Comparison of ENCODE assay signal across 8 cellular contexts in the genomic region with DNA sequence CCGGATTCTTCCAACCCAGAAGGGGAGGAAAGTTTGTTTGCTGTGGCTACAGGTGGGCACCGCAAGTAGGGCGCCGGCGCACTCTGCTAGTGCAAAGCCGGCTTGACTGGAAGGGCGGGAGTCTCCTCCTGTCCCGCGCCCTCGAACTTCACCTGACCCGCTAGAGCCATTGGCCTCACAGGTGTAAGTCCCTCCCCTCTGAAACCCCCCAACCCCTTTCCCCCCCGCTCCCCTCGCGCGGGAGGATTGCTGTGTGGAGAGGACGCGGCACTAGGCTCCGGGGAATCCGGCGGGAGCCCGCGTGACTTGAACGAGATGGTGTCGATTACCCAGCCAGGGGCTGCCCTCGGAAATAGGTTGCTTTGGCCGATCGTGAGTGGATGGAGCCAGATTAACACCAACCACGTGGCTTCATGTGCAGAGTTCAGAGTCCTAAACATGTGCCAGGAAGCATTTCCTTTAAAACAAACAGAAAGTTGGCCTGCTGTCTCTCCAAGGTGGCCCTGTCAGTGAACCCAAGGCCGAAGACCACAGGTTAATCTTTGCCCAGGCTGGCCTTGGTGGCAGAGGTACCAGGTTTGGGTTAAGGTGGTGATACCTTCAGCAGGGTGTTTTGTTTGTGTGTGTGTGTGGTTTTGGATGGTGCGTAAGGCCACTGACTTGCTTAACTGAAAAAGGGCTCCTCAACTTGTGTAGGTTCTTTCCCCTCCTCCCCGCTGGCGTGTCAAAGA. TPM values are rescaled to one million over a fixed set of nuclear protein-coding genes. Genes with fewer than 3 reads are reported as not detected.
DNase-seq lines count a peak whose midpoint lies in the region; ATAC-seq and TF ChIP-seq lines count a peak whose summit lies in the region.

No MANE protein-coding gene starts in this region.

- CTCF ChIA-PET in CD8-positive, alpha-beta T cell (lab: Charles Lee), result interaction anchor here (0.6 to 6.0 kb wide), 37 partner anchors 10 to 198 kb away, joined by 3 to 65 read pairs (median 4); no protein-coding TSS in a partner anchor
- CTCF ChIA-PET in RWPE1 (lab: Yijun Ruan, JAX), result interaction anchor here (0.6 to 1.3 kb wide), 8 partner anchors 10 to 176 kb away, joined by 3 to 5 read pairs (median 3); no protein-coding TSS in a partner anchor

- DNase-seq in CD8-positive, alpha-beta T cell, result peak; percentile 53 to 88 (median 72)
- DNase-seq in activated gamma-delta T cell (lab: John Stamatoyannopoulos, UW) (peak; percentile 71), RWPE1 (ENCODE audit: low spot score) (no peak), HFFc6 (no peak)
- peak; percentile 58 to 70 for DNase-seq in stimulated activated CD4-positive, alpha-beta T cell treated with anti-CD3 and anti-CD28 coated beads, Interleukin-15, amount 100 ng/mL, for 48 hours (ENCODE audit: low read depth in 2 of 2)

- H3K27me3 Mint-ChIP-seq in CD8-positive, alpha-beta T cell (ENCODE audit: low read depth), result no peaks in the 10 kb centered on the region
- peaks cover 47% of the 10 kb centered on the region for H3K27me3 Mint-ChIP-seq in HFFc6 (ENCODE audit: insufficient read depth)

- peaks cover 44% of the 10 kb centered on the region for H3K4me1 ChIP-seq in CD8-positive, alpha-beta T cell (ENCODE audit: insufficient read depth, low read length)
- H3K4me1 ChIP-seq in OCI-LY3 (ENCODE audit: low read length), result peaks cover 15% of the 10 kb centered on the region

- H3K27me3 ChIP-seq in CD8-positive, alpha-beta T cell (ENCODE audit: insufficient read depth, low read length), result no peaks in the 10 kb centered on the region
- H3K27me3 ChIP-seq in OCI-LY3 (ENCODE audit: low read depth, low read length), result 0 out of 2 replicates have a peak, but pooled peaks cover 5% of the 10 kb centered on the region

- H3K27ac Mint-ChIP-seq in CD8-positive, alpha-beta T cell, result peak overlapping the region; percentile 98
- H3K27ac Mint-ChIP-seq in HFFc6, result no peak overlapping the region

- H3K4me1 Mint-ChIP-seq in CD8-positive, alpha-beta T cell (ENCODE audit: low read depth), result peaks cover 61% of the 10 kb centered on the region
- peaks cover 12% of the 10 kb centered on the region; the same call in 1 of the 2 replicates for H3K4me1 Mint-ChIP-seq in HFFc6 (ENCODE audit: low read depth)

- H3K4me3 ChIP-seq in CD8-positive, alpha-beta T cell (ENCODE audit: low read depth, low read length), result peak overlapping the region; percentile 77
- H3K4me3 ChIP-seq in OCI-LY3 (ENCODE audit: low read length), result peak overlapping the region; percentile 80
- H3K4me3 ChIP-seq in iPS-18c (ENCODE audit: insufficient read depth, low read depth, low read length), result peak overlapping the region; percentile 87

- peak overlapping the region; percentile 45; the same call in 1 of the 2 replicates for H2AFZ ChIP-seq in OCI-LY3 (ENCODE audit: low read depth, low read length)

- intact Hi-C loops in CD8-positive, alpha-beta T cell (cut with DNase I, micrococcal nuclease), result loop anchor here (1.0 to 10.0 kb wide), 18 partner anchors 19 to 1373 kb away; partner anchors contain the start of genes CERT1 (in 2 of the 2), POLK (in 2 of the 2), GCNT4 (in 1 of the 2) and TBCA (in 1 of the 2)

- POLR2A ChIA-PET in CD8-positive, alpha-beta T cell (lab: Charles Lee), result interaction anchor here (0.7 to 3.4 kb wide), 21 partner anchors 15 to 680 kb away, joined by 3 to 46 read pairs (median 4); no protein-coding TSS in a partner anchor
- POLR2A ChIA-PET in RWPE1 (lab: Yijun Ruan, JAX; ENCODE audit: low non-redundant PET), result no interaction called here

- H3K4me3 Mint-ChIP-seq in CD8-positive, alpha-beta T cell, result peak overlapping the region; percentile 95
- H3K4me3 Mint-ChIP-seq in HFFc6, result no peak overlapping the region

- no peaks in the 10 kb centered on the region for H3K36me3 ChIP-seq in CD8-positive, alpha-beta T cell (ENCODE audit: insufficient read depth, low read length)
- no peaks in the 10 kb centered on the region for H3K36me3 ChIP-seq in OCI-LY3 (replicated peaks; ENCODE audit: low read depth, low read length)

- H3K9me3 Mint-ChIP-seq in CD8-positive, alpha-beta T cell, result peaks cover 2% of the 10 kb centered on the region
- H3K9me3 Mint-ChIP-seq in HFFc6, result no peaks in the 10 kb centered on the region

- peaks cover 7% of the 10 kb centered on the region for H3K36me3 Mint-ChIP-seq in CD8-positive, alpha-beta T cell
- H3K36me3 Mint-ChIP-seq in HFFc6 (ENCODE audit: low read depth), result no peaks in the 10 kb centered on the region

- H3K27ac ChIP-seq in CD8-positive, alpha-beta T cell (ENCODE audit: low read depth, low read length), result peak overlapping the region; percentile 90
- no peak overlapping the region for H3K27ac ChIP-seq in OCI-LY3 (ENCODE audit: low read length)
- no peak overlapping the region for H3K27ac ChIP-seq in RWPE1

- peak overlapping the region; percentile 66 for H3K9ac ChIP-seq in OCI-LY3 (ENCODE audit: low read length)

- ATAC-seq in CD8-positive, alpha-beta T cell, result peak; percentile 30
- peak; percentile 15 for ATAC-seq in GM21717 (IDR thresholded peaks at IDR 0.05; ENCODE audit: unreplicated experiment)

- no peaks in the 10 kb centered on the region for H3K9me3 ChIP-seq in CD8-positive, alpha-beta T cell (ENCODE audit: low read length)
- no peaks in the 10 kb centered on the region for H3K9me3 ChIP-seq in OCI-LY3 (ENCODE audit: insufficient read depth, low read length)
- no peaks in the 10 kb centered on the region for H3K9me3 ChIP-seq in iPS-18c (ENCODE audit: control insufficient read depth, insufficient read depth, low read length)

- H4K20me1 ChIP-seq in OCI-LY3 (ENCODE audit: insufficient read depth, low read length), result no peaks in the 10 kb centered on the region

- no peaks in the 10 kb centered on the region for H3K79me2 ChIP-seq in OCI-LY3 (ENCODE audit: low read length)

- peak overlapping the region; percentile 91 for H3K4me2 ChIP-seq in OCI-LY3 (ENCODE audit: low read length)

- TF ChIP-seq CTCF in CD8-positive, alpha-beta T cell (IDR thresholded peaks at IDR 0.05), result no peak
- no peak; the same call in 1 of the 2 replicates for TF ChIP-seq CTCF in OCI-LY3 (IDR thresholded peaks at IDR 0.05; ENCODE audit: low read depth, low read length)
- no peak for TF ChIP-seq CTCF in RWPE1 (conservative IDR thresholded peaks at IDR 0.05; ENCODE audit: low read depth)
- no peak for TF ChIP-seq CTCF in HFFc6 (IDR thresholded peaks at IDR 0.05)

RNA-seq across cellular contexts. Expression of gene IQGAP2, which starts 1.0 kb away (rescaled TPM):
- total RNA-seq in CD8-positive, alpha-beta T cell, result 10 to 100 TPM; 30.9 to 34.3 TPM
- total RNA-seq in HFFc6 (2021; fragmentation: NEBNext Ultra II Directional; extraction: Animal tissue kit (Norgen Biotek cat#: 25700)), result under 1 TPM in 5 of 6 experiments, not detected in 1; 0.09 to 0.47 (median 0.21) TPM

Comparison
In these comparisons a context has a peak if more than half of its experiments do, and no peak if none do; other contexts are left out.
1. DNase-seq: peak in CD8-positive, alpha-beta T cell (7 of 7), activated gamma-delta T cell (single experiment) and stimulated activated CD4-positive, alpha-beta T cell treated with anti-CD3 and anti-CD28 coated beads, Interleukin-15, amount 100 ng/mL, for 48 hours (2 of 2); none in RWPE1 (single experiment) and HFFc6 (single experiment).
2. RNA of gene IQGAP2, which starts 1.0 kb away (total RNA-seq): 30.9 to 34.3 TPM in CD8-positive, alpha-beta T cell; 0.09 to 0.47 TPM in HFFc6; every median in the first group is over 10 times any median in the second.
3. Peak in every context shown above with its lines, with median percentiles within 50 percentile points of each other: H3K4me3 ChIP-seq.